In genomic region chr1:226420328-226420727, GRCh38 we compare ENCODE assay signal across 26 cellular contexts.
"Had no signal": no experiment of that assay in that cellular context is flagged by ENCODE, and none has a peak within 500 bp of the region (broad histone marks: within the 10 kb centered on the region; RNA-seq: fewer than 3 reads in every experiment).

No MANE protein-coding gene starts in this region.

- FAIRE-seq: colon, endometrium, islet of Langerhans had no signal

- H3K36me3 ChIP-seq: esophagus squamous epithelium, heart right ventricle, lower lobe of right lung, right lobe of liver, stomach, thyroid gland, vagina had no signal

- ATAC-seq: heart right ventricle; left ventricle myocardium superior; lower lobe of right lung; natural killer cell; right lobe of liver; stimulated activated effector memory CD8-positive, alpha-beta T cell treated with anti-CD3 and anti-CD28 coated beads, Interleukin-12 subunit alpha, Interleukin-12 subunit beta, amount 100 ng/mL, for 72 hours had no signal

- H3K4me3 Mint-ChIP-seq: dendritic cell treated with granulocyte-macrophage colony-stimulating factor and Interleukin-4, amounts not matched to agents 40 ng/mL and 50 ng/mL, for 4 days; natural killer cell; stimulated activated effector memory CD8-positive, alpha-beta T cell treated with anti-CD3 and anti-CD28 coated beads, Interleukin-12 subunit alpha, Interleukin-12 subunit beta, amount 100 ng/mL, for 72 hours had no signal

- H3K36me3 Mint-ChIP-seq: natural killer cell; stimulated activated effector memory CD8-positive, alpha-beta T cell treated with anti-CD3 and anti-CD28 coated beads, Interleukin-12 subunit alpha, Interleukin-12 subunit beta, amount 100 ng/mL, for 72 hours had no signal

- H3K27ac ChIP-seq: esophagus squamous epithelium, heart right ventricle, lower lobe of right lung, parathyroid adenoma, right lobe of liver, stomach, thyroid gland, vagina had no signal

- H3K4me1 ChIP-seq: parathyroid adenoma, right lobe of liver, stomach, thyroid gland, vagina had no signal

- H3K9ac ChIP-seq: parathyroid adenoma had no signal

- H3K9me3 Mint-ChIP-seq: dendritic cell treated with granulocyte-macrophage colony-stimulating factor and Interleukin-4, amounts not matched to agents 40 ng/mL and 50 ng/mL, for 4 days; natural killer cell; stimulated activated effector memory CD8-positive, alpha-beta T cell treated with anti-CD3 and anti-CD28 coated beads, Interleukin-12 subunit alpha, Interleukin-12 subunit beta, amount 100 ng/mL, for 72 hours had no signal

- H3K4me3 ChIP-seq: esophagus squamous epithelium, heart right ventricle, lower lobe of right lung, right lobe of liver, stomach, thyroid gland, vagina had no signal

- DNase-seq: effector memory CD4-positive, alpha-beta T cell; erythroblast; esophagus squamous epithelium; foreskin melanocyte; glutamatergic neuron; heart right ventricle; hippocampal formation; kidney glomerular epithelial cell; left ventricle myocardium superior; lower lobe of right lung; natural killer cell; right lobe of liver; stimulated activated CD4-positive, alpha-beta T cell treated with anti-CD3 and anti-CD28 coated beads, Interleukin-2, amount 100 ng/mL, for 24 hours; stimulated activated CD4-positive, alpha-beta T cell treated with anti-CD3 and anti-CD28 coated beads, Interleukin-4, amount 100 ng/mL, for 24 hours; stimulated activated naive CD4-positive, alpha-beta T cell treated with Interleukin-2 at 50 U/mL for 16 hours; stomach; thyroid gland; trophoblast cell had no signal

- H3K79me2 ChIP-seq: parathyroid adenoma had no signal

- H2AFZ ChIP-seq: parathyroid adenoma had no signal

- H3K27me3 ChIP-seq: esophagus squamous epithelium, right lobe of liver, stomach, thyroid gland, vagina had no signal

- H3K27ac Mint-ChIP-seq: dendritic cell treated with granulocyte-macrophage colony-stimulating factor and Interleukin-4, amounts not matched to agents 40 ng/mL and 50 ng/mL, for 4 days; natural killer cell; progenitor cell of endocrine pancreas; stimulated activated effector memory CD8-positive, alpha-beta T cell treated with anti-CD3 and anti-CD28 coated beads, Interleukin-12 subunit alpha, Interleukin-12 subunit beta, amount 100 ng/mL, for 72 hours had no signal

- H3K27me3 Mint-ChIP-seq: dendritic cell treated with granulocyte-macrophage colony-stimulating factor and Interleukin-4, amounts not matched to agents 40 ng/mL and 50 ng/mL, for 4 days had no signal

- H3K9me3 ChIP-seq: esophagus squamous epithelium, heart right ventricle, lower lobe of right lung, right lobe of liver, stomach, thyroid gland, vagina had no signal
